ENCODE assay signal across 16 cellular contexts in the genomic region with DNA sequence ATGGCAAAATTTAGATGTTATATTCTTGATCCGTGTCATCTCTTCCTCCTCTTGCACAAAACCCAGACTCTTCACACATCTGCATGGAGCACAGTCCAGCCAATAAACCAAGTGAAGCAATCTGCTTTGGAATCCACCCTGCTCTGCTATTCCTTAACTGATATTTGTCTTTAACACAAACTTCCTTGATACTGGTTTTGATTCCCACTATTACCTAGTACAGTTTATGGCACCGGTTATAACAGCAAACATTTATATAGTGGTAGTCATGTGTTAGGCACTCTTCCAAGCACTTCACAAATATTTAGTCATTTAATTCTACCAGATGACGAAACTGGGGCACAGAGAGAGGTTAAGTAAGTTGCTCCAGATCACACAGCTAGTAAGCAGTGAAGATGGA. TPM values are rescaled to one million over a fixed set of nuclear protein-coding genes. Genes with fewer than 3 reads are reported as not detected.
DNase-seq lines count a peak whose midpoint lies in the region; ATAC-seq, FAIRE-seq and TF ChIP-seq lines count a peak whose summit lies in the region.
"Had no signal": no experiment of that assay in that cellular context is flagged by ENCODE, and none has a peak within 500 bp of the region (broad histone marks: within the 10 kb centered on the region; RNA-seq: fewer than 3 reads in every experiment).

No MANE protein-coding gene starts in this region.

- FAIRE-seq in pancreas (lab: Jason Lieb, UNC) = peak; percentile 84

- H3K9me3 ChIP-seq in pancreas = no peaks in the 10 kb centered on the region
- H3K9me3 ChIP-seq: HAP-1 had no signal

- no peak overlapping the region for H3K4me3 ChIP-seq in pancreas
- H3K4me3 ChIP-seq: HAP-1 had no signal

- 35 to 40% methylated on average over 3 of the region's 3 CpGs for WGBS in pancreas, 2 donors

- H3K27me3 ChIP-seq in pancreas = no peaks in the 10 kb centered on the region

- DNase-seq in EH (ENCODE audit: low read depth) = peak; percentile 61
- peak; percentile 35 for DNase-seq in LHCN-M2 (ENCODE audit: low read depth)
- no peak for DNase-seq in pancreas
- no peak for DNase-seq in DMS79 (lab: John Stamatoyannopoulos, UW)
- DNase-seq in SK-N-DZ (ENCODE audit: low spot score) = no peak
- DNase-seq: activated effector memory CD4-positive, alpha-beta T cell treated with Interleukin-2 at 50 U/mL for 16 hours; anterior cingulate cortex; glutamatergic neuron; naive thymus-derived CD8-positive, alpha-beta T cell; NCI-H446 treated with DMSO at 0.1 percent for 48 hours; SHP77 treated with DMSO at 0.1 percent for 48 hours had no signal

- peak; percentile 80 for ATAC-seq in esophagus mucosa
- peak in 2 of 4 donors; percentile 34 to 38 for ATAC-seq in pancreas
- no peak for ATAC-seq in GM19328 (IDR thresholded peaks at IDR 0.05; ENCODE audit: unreplicated experiment)
- no peak for ATAC-seq in GM21367 (IDR thresholded peaks at IDR 0.05; ENCODE audit: unreplicated experiment)
- ATAC-seq: naive thymus-derived CD8-positive, alpha-beta T cell had no signal

- no peak overlapping the region for H3K27ac ChIP-seq in pancreas

- H3K36me3 ChIP-seq in pancreas = no peaks in the 10 kb centered on the region
- H3K36me3 ChIP-seq: HAP-1 had no signal

- no peaks in the 10 kb centered on the region for H3K4me1 ChIP-seq in pancreas

- intact Hi-C loops in pancreas (cut with DNase I) = no loop called here

- TF ChIP-seq CTCF in pancreas (IDR thresholded peaks at IDR 0.05) = no peak

RNA-seq across cellular contexts. Expression of a gene that starts 12.5 kb away (rescaled TPM):
- total RNA-seq in LHCN-M2 (2014; rRNA removed) (1.7 and 2.1 TPM in 2 replicates), esophagus mucosa (5.7 TPM), pancreas (under 1 TPM in 4 of 6 donors, not detected in 2; 0.12 to 0.55 (median 0.23) TPM)
- polyA plus RNA-seq in LHCN-M2 (2012) = 2.6 TPM
- under 1 TPM; 0.04 to 0.07 TPM for polyA plus RNA-seq in pancreas
- polyA plus RNA-seq in SK-N-DZ (2014; cell fraction: cytosol; rRNA removed) = 0.05 TPM in 1 of 2 replicates, not detected in the other
- polyA plus RNA-seq in SK-N-DZ (2014; cell fraction: nucleus; rRNA removed) = not detected in 2 replicates
- polyA plus RNA-seq: CD14-positive monocyte had no signal

RNA-seq across cellular contexts. Expression of a gene that starts 47.9 kb away (rescaled TPM):
- 34.2 and 47.0 TPM in 2 replicates for total RNA-seq in LHCN-M2 (2014; rRNA removed)
- 46.8 TPM for polyA plus RNA-seq in LHCN-M2 (2012)
- 16.7 TPM for total RNA-seq in esophagus mucosa
- total RNA-seq in pancreas = 10 to 100 TPM in 2 of 6 donors, 1 to 10 TPM in 4; 5.4 to 11.4 (median 8.6) TPM
- 10 to 100 TPM; 13.7 to 18.6 TPM for polyA plus RNA-seq in pancreas
- 54.9 and 64.2 TPM in 2 replicates for polyA plus RNA-seq in SK-N-DZ (2014; cell fraction: cytosol; rRNA removed)
- 56.7 and 82.0 TPM in 2 replicates for polyA plus RNA-seq in SK-N-DZ (2014; cell fraction: nucleus; rRNA removed)

Comparison
In these comparisons a context has a peak if more than half of its experiments do, and no peak if none do; other contexts are left out.
1. DNase-seq: peak in EH (single experiment) and LHCN-M2 (single experiment); none in pancreas (0 of 6), DMS79 (single experiment) and SK-N-DZ (single experiment).